1 cellular context compared by ENCODE assay signal in the genomic region with DNA sequence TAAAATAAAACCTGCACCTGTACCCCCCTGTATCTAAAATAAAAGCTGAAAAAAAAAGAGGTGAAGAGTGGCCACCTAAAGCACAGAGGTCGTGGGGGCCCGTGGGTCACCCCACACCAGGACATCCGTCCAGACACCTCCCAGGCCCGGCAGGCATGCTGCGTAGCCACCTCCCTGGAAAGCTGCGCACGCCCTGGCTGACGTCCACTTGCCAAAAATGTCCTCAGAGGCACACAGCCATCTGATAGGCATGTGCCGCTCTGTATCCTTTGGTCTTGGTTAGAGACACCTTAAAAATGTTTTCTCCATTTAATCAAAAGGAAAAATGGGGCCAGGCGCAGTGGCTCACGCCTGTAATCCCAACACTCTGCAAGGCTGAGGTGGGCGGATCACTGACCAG.
TF ChIP-seq lines count a peak whose summit lies in the region.

No MANE protein-coding gene starts in this region.

TF ChIP-seq in WTC11, 78 proteins besides CTCF, POLR2A, EP300 and RAD21 (continued from another document):
- TF ChIP-seq, protein P1, sequence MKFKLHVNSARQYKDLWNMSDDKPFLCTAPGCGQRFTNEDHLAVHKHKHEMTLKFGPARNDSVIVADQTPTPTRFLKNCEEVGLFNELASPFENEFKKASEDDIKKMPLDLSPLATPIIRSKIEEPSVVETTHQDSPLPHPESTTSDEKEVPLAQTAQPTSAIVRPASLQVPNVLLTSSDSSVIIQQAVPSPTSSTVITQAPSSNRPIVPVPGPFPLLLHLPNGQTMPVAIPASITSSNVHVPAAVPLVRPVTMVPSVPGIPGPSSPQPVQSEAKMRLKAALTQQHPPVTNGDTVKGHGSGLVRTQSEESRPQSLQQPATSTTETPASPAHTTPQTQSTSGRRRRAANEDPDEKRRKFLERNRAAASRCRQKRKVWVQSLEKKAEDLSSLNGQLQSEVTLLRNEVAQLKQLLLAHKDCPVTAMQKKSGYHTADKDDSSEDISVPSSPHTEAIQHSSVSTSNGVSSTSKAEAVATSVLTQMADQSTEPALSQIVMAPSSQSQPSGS (CRISPR knock-in tag; IDR thresholded peaks at IDR 0.05; ENCODE audit: borderline replicate concordance, low read depth) = no peak
- TF ChIP-seq JAZF1 (CRISPR knock-in tag; IDR thresholded peaks at IDR 0.05) = no peak
- TF ChIP-seq, protein P2, sequence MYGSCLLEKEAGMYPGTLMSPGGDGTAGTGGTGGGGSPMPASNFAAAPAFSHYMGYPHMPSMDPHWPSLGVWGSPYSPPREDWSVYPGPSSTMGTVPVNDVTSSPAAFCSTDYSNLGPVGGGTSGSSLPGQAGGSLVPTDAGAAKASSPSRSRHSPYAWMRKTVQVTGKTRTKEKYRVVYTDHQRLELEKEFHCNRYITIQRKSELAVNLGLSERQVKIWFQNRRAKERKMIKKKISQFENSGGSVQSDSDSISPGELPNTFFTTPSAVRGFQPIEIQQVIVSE (CRISPR knock-in tag; IDR thresholded peaks at IDR 0.05; ENCODE audit: borderline replicate concordance) = no peak
- no peak for TF ChIP-seq KAT7 (CRISPR knock-in tag; IDR thresholded peaks at IDR 0.05; ENCODE audit: borderline replicate concordance)
- no peak for TF ChIP-seq NFE2L1 (CRISPR knock-in tag; IDR thresholded peaks at IDR 0.05)
